In genomic region chr12:101931498-101932326, GRCh38 we compare ENCODE assay signal across 13 cellular contexts. TPM values are rescaled to one million over a fixed set of nuclear protein-coding genes. Genes with fewer than 3 reads are reported as not detected.
DNase-seq lines count a peak whose midpoint lies in the region; ATAC-seq lines count a peak whose summit lies in the region.
"Had no signal": no experiment of that assay in that cellular context is flagged by ENCODE, and none has a peak within 500 bp of the region (broad histone marks: within the 10 kb centered on the region; RNA-seq: fewer than 3 reads in every experiment).

No MANE protein-coding gene starts in this region.

- peak overlapping the region; percentile 97 for H3K27ac Mint-ChIP-seq in memory B cell
- H3K27ac Mint-ChIP-seq: activated CD8-positive, alpha-beta T cell treated with anti-CD3 and anti-CD28 coated beads, Interleukin-2, amount 10 ng/mL, durations not matched to agents 7 days and 5 days; nephron progenitor cell had no signal

- ATAC-seq in GM18907 (IDR thresholded peaks at IDR 0.05; ENCODE audit: unreplicated experiment) (peak; percentile 50), GM21619 (IDR thresholded peaks at IDR 0.05; ENCODE audit: unreplicated experiment) (peak; percentile 46), HG03196 (IDR thresholded peaks at IDR 0.05; ENCODE audit: unreplicated experiment) (peak; percentile 40), memory B cell (ENCODE audit: low read depth) (peak; percentile 71)
- ATAC-seq: activated CD8-positive, alpha-beta T cell treated with anti-CD3 and anti-CD28 coated beads, Interleukin-2, amount 10 ng/mL, durations not matched to agents 7 days and 5 days had no signal

- peak overlapping the region; percentile 69 for H3K4me3 Mint-ChIP-seq in memory B cell
- H3K4me3 Mint-ChIP-seq: activated CD8-positive, alpha-beta T cell treated with anti-CD3 and anti-CD28 coated beads, Interleukin-2, amount 10 ng/mL, durations not matched to agents 7 days and 5 days; nephron progenitor cell had no signal

- peaks cover 6% of the 10 kb centered on the region for H3K9me3 Mint-ChIP-seq in memory B cell
- H3K9me3 Mint-ChIP-seq: nephron progenitor cell had no signal

- H3K27me3 Mint-ChIP-seq in memory B cell: no peaks in the 10 kb centered on the region

- peaks cover 58% of the 10 kb centered on the region for H3K4me1 Mint-ChIP-seq in memory B cell

- DNase-seq in memory B cell (ENCODE audit: low spot score in 2 of 2): peak in 1 of 2 donors; percentile 52
- DNase-seq in hippocampal formation (lab: John Stamatoyannopoulos, UW): no peak
- DNase-seq in ureter (ENCODE audit: low spot score): no peak
- DNase-seq in nucleus accumbens (lab: John Stamatoyannopoulos, UW): no peak
- DNase-seq in NK-92 treated with Interleukin-12 subunit alpha and Interleukin-12 subunit beta, amount 100 ng/mL, for 24 hours (lab: John Stamatoyannopoulos, UW): no peak
- DNase-seq: activated CD8-positive, alpha-beta T cell treated with anti-CD3 and anti-CD28 coated beads, Interleukin-2, amount 10 ng/mL, durations not matched to agents 7 days and 5 days; aorta; nephron progenitor cell; stimulated activated CD4-positive, alpha-beta T cell treated with anti-CD3 and anti-CD28 coated beads, Interleukin-2, amount 100 ng/mL, for 48 hours; tibial artery had no signal

- H3K36me3 Mint-ChIP-seq in memory B cell: peaks cover 3% of the 10 kb centered on the region

RNA-seq across cellular contexts. Expression of gene DRAM1, which starts 54.3 kb away (rescaled TPM):
- total RNA-seq in ureter: 16.4 TPM
